15 cellular contexts compared by ENCODE assay signal in genomic region chr1:101150676-101151075, GRCh38.
DNase-seq lines count a peak whose midpoint lies in the region; ATAC-seq, FAIRE-seq and TF ChIP-seq lines count a peak whose summit lies in the region.
"Had no signal": no experiment of that assay in that cellular context is flagged by ENCODE, and none has a peak within 500 bp of the region (broad histone marks: within the 10 kb centered on the region; RNA-seq: fewer than 3 reads in every experiment).

No MANE protein-coding gene starts in this region.

- H3K36me3 Mint-ChIP-seq in mesothelial cell of epicardium: no peaks in the 10 kb centered on the region
- H3K36me3 Mint-ChIP-seq in stimulated activated naive B cell treated with anti-CD40 and anti-IgM and Interleukin-4, amounts not matched to agents 10 μg/mL and 1 μg/mL and 100 μg/mL, for 72 hours: no peaks in the 10 kb centered on the region
- H3K36me3 Mint-ChIP-seq: activated CD8-positive, alpha-beta memory T cell treated with anti-CD3 and anti-CD28 coated beads, Interleukin-2, amount 10 ng/mL, durations not matched to agents 7 days and 5 days had no signal

- DNase-seq in EL (peak; percentile 59), LoVo (ENCODE audit: low spot score) (peak; percentile 7), bronchial epithelial cell (ENCODE audit: low read depth) (peak; percentile 95), mesothelial cell of epicardium (ENCODE audit: low spot score in 2 of 2, unreplicated experiment in 2 of 2) (no peak), cerebellum (ENCODE audit: low spot score) (no peak), HuH-7 (ENCODE audit: low spot score) (no peak), amniotic stem cell (lab: John Stamatoyannopoulos, UW) (no peak)
- no peak for DNase-seq in stimulated activated naive B cell treated with anti-CD40 and anti-IgM and Interleukin-4, amounts not matched to agents 10 μg/mL and 1 μg/mL and 100 μg/mL, for 72 hours
- DNase-seq: activated CD8-positive, alpha-beta memory T cell treated with anti-CD3 and anti-CD28 coated beads, Interleukin-2, amount 10 ng/mL, durations not matched to agents 7 days and 5 days; activated naive CD4-positive, alpha-beta T cell treated with anti-CD3 and anti-CD28 coated beads for 36 hours; hippocampal formation; NCI-H2171 had no signal

- H3K27me3 Mint-ChIP-seq in mesothelial cell of epicardium (ENCODE audit: low read depth): no peaks in the 10 kb centered on the region
- no peaks in the 10 kb centered on the region for H3K27me3 Mint-ChIP-seq in stimulated activated naive B cell treated with anti-CD40 and anti-IgM and Interleukin-4, amounts not matched to agents 10 μg/mL and 1 μg/mL and 100 μg/mL, for 72 hours
- H3K27me3 Mint-ChIP-seq: activated CD8-positive, alpha-beta memory T cell treated with anti-CD3 and anti-CD28 coated beads, Interleukin-2, amount 10 ng/mL, durations not matched to agents 7 days and 5 days had no signal

- no peaks in the 10 kb centered on the region for H3K36me3 ChIP-seq in bronchial epithelial cell (ENCODE audit: control insufficient read depth, insufficient read depth, low read length)
- H3K36me3 ChIP-seq: cardiac muscle cell had no signal

- no peak for ATAC-seq in stimulated activated naive B cell treated with anti-CD40 and anti-IgM and Interleukin-4, amounts not matched to agents 10 μg/mL and 1 μg/mL and 100 μg/mL, for 72 hours (replicated peaks)
- ATAC-seq: activated CD8-positive, alpha-beta memory T cell treated with anti-CD3 and anti-CD28 coated beads, Interleukin-2, amount 10 ng/mL, durations not matched to agents 7 days and 5 days had no signal

- TF ChIP-seq CTCF in bronchial epithelial cell (IDR thresholded peaks at IDR 0.05; ENCODE audit: insufficient read depth, low read length, severe bottlenecking) (no peak), mesothelial cell of epicardium (IDR thresholded peaks at IDR 0.05; ENCODE audit: unreplicated experiment) (no peak)

- no peaks in the 10 kb centered on the region for H3K27me3 ChIP-seq in bronchial epithelial cell (ENCODE audit: control insufficient read depth, insufficient read depth, low read length)
- H3K27me3 ChIP-seq: cardiac muscle cell had no signal

- H3K4me3 Mint-ChIP-seq in mesothelial cell of epicardium: no peak overlapping the region
- no peak overlapping the region for H3K4me3 Mint-ChIP-seq in stimulated activated naive B cell treated with anti-CD40 and anti-IgM and Interleukin-4, amounts not matched to agents 10 μg/mL and 1 μg/mL and 100 μg/mL, for 72 hours
- H3K4me3 Mint-ChIP-seq: activated CD8-positive, alpha-beta memory T cell treated with anti-CD3 and anti-CD28 coated beads, Interleukin-2, amount 10 ng/mL, durations not matched to agents 7 days and 5 days; activated naive CD4-positive, alpha-beta T cell treated with anti-CD3 and anti-CD28 coated beads for 36 hours; neural crest cell had no signal

- peak overlapping the region; percentile 41 for H3K27ac Mint-ChIP-seq in mesothelial cell of epicardium
- H3K27ac Mint-ChIP-seq in stimulated activated naive B cell treated with anti-CD40 and anti-IgM and Interleukin-4, amounts not matched to agents 10 μg/mL and 1 μg/mL and 100 μg/mL, for 72 hours: no peak overlapping the region
- H3K27ac Mint-ChIP-seq: activated CD8-positive, alpha-beta memory T cell treated with anti-CD3 and anti-CD28 coated beads, Interleukin-2, amount 10 ng/mL, durations not matched to agents 7 days and 5 days; activated naive CD4-positive, alpha-beta T cell treated with anti-CD3 and anti-CD28 coated beads for 36 hours had no signal

- no peaks in the 10 kb centered on the region for H3K9me3 Mint-ChIP-seq in mesothelial cell of epicardium
- no peaks in the 10 kb centered on the region for H3K9me3 Mint-ChIP-seq in stimulated activated naive B cell treated with anti-CD40 and anti-IgM and Interleukin-4, amounts not matched to agents 10 μg/mL and 1 μg/mL and 100 μg/mL, for 72 hours
- H3K9me3 Mint-ChIP-seq: activated naive CD4-positive, alpha-beta T cell treated with anti-CD3 and anti-CD28 coated beads for 36 hours; neural crest cell had no signal

- H3K4me3 ChIP-seq in bronchial epithelial cell (ENCODE audit: low read depth, low read length): no peak overlapping the region
- H3K4me3 ChIP-seq: cardiac muscle cell, lung had no signal

- peaks cover 31% of the 10 kb centered on the region for H3K4me1 Mint-ChIP-seq in mesothelial cell of epicardium
- H3K4me1 Mint-ChIP-seq in stimulated activated naive B cell treated with anti-CD40 and anti-IgM and Interleukin-4, amounts not matched to agents 10 μg/mL and 1 μg/mL and 100 μg/mL, for 72 hours: peaks cover 24 to 45% of the 10 kb centered on the region in 2 donors

- no peak for FAIRE-seq in bronchial epithelial cell (lab: Jason Lieb, UNC)

Comparison
In these comparisons a context has a peak if more than half of its experiments do, and no peak if none do; other contexts are left out.
1. DNase-seq: peak in EL (single experiment), LoVo (single experiment) and bronchial epithelial cell (single experiment); none in mesothelial cell of epicardium (0 of 2), cerebellum (single experiment), stimulated activated naive B cell treated with anti-CD40 and anti-IgM and Interleukin-4, amounts not matched to agents 10 μg/mL and 1 μg/mL and 100 μg/mL, for 72 hours (single experiment), HuH-7 (single experiment) and amniotic stem cell (single experiment).